In the genomic region with DNA sequence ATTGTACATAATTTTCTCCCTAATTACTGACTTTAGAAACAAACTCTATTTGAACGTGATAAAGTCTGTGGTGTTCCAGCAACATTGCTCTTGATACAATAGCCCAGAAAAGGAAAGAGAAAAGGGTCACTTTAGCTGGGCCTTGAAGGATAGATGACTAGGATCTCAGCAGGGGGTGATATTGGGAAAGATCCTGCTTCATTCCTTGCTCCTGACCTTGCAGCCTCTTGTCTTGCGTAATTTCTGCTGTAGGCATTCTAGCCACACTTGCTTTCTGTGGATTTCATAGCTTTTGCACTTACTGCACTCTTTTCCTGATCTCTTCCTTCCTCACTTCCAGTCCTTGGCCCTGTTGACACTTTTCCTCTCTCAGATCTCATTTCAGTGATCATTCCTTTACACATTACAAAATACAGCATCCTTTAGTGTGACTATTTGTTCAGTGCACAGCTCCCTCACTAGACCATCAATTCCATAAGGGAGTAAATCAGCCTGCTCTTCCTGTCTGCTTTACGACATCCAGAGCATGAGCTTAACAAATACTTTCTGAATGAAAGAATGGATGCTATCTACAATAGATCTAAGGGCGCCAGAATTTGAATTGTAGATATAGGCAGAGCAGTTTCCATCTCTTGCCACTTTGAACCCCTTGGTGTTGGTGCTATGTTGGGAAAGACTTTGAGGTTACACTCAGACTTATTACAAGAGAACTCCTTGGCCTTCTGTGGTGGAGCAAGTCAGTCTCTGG, we compare ENCODE assay signal across 22 cellular contexts.
A peak's percentile ranks its signal among the peaks of the same experiment; 100 is the strongest.
DNase-seq lines count a peak whose midpoint lies in the region; ATAC-seq, FAIRE-seq and TF ChIP-seq lines count a peak whose summit lies in the region.
"Had no signal": no experiment of that assay in that cellular context is flagged by ENCODE, and none has a peak within 500 bp of the region (broad histone marks: within the 10 kb centered on the region; RNA-seq: fewer than 3 reads in every experiment).

No MANE protein-coding gene starts in this region.

- ATAC-seq in HepG2: no peak
- no peak for ATAC-seq in right lobe of liver
- peak; percentile 56 for ATAC-seq in left lung
- ATAC-seq in WTC11: no peak
- ATAC-seq in HG02884 (IDR thresholded peaks at IDR 0.05; ENCODE audit: unreplicated experiment): no peak
- ATAC-seq: HCT116, left lobe of liver had no signal

- no peak for FAIRE-seq in HepG2 (lab: Jason Lieb, UNC)

- H3K27me3 ChIP-seq in HepG2 (ENCODE audit: control insufficient read depth in 1 of 2, insufficient read depth in 2 of 2, low read length in 2 of 2): peaks cover 0 to 3% of the 10 kb centered on the region in 2 experiments; a peak in 1 of 5 replicates
- H3K27me3 ChIP-seq in right lobe of liver: no peaks in the 10 kb centered on the region
- H3K27me3 ChIP-seq in left lung: no peaks in the 10 kb centered on the region
- H3K27me3 ChIP-seq: neutrophil had no signal

- no peaks in the 10 kb centered on the region for H3K36me3 ChIP-seq in HepG2 (replicated peaks in 1 of 2; ENCODE audit: control insufficient read depth in 1 of 2, insufficient read depth in 2 of 2, low read length in 2 of 2)
- no peaks in the 10 kb centered on the region for H3K36me3 ChIP-seq in right lobe of liver
- no peaks in the 10 kb centered on the region for H3K36me3 ChIP-seq in left lung
- H3K36me3 ChIP-seq: neutrophil had no signal

- no peaks in the 10 kb centered on the region for H4K20me1 ChIP-seq in HepG2 (ENCODE audit: insufficient read depth, low read length)

- no TSS peak for BruUV-seq in HepG2 (replicated peaks; lab: Mats Ljungman, UMichigan)

- intact Hi-C loops in HepG2 (cut with micrococcal nuclease; ENCODE audit: unreplicated experiment) (no loop called here), right lobe of liver (cut with DNase I) (no loop called here), left lung (cut with DNase I) (no loop called here)

- POLR2A ChIA-PET in HepG2 (lab: Yijun Ruan, JAX): no interaction called here
- POLR2A ChIA-PET in WTC11 (lab: Charles Lee): interaction anchor here (0.6 kb wide), 1 partner anchor 287 kb away, joined by 4 read pairs; no protein-coding TSS in a partner anchor

- DNase-seq in HepG2 (ENCODE audit: low spot score): no peak
- no peak for DNase-seq in right lobe of liver
- DNase-seq in brain pericyte (ENCODE audit: low read depth, low spot score): peak; percentile 55
- no peak for DNase-seq in left lung
- no peak for DNase-seq in nephron progenitor cell
- no peak for DNase-seq in WTC11 (ENCODE audit: low spot score)
- no peak for DNase-seq in DMS 273 treated with DMSO at 0.1 percent for 48 hours (lab: John Stamatoyannopoulos, UW)
- DNase-seq: ACHN; activated CD8-positive, alpha-beta memory T cell treated with anti-CD3 and anti-CD28 coated beads for 24 hours; activated naive CD4-positive, alpha-beta T cell treated with anti-CD3 and anti-CD28 coated beads, Interleukin-2, amount 10 ng/mL, durations not matched to agents 7 days and 5 days; DND-41; dorsolateral prefrontal cortex; head of caudate nucleus; NCI-H1092 treated with DMSO at 0.1 percent for 48 hours; NCI-H510A treated with DMSO at 0.1 percent for 48 hours; RPMI8226; T-helper 9 cell had no signal

- TF ChIP-seq POLR2A in HepG2 (IDR thresholded peaks at IDR 0.05; ENCODE audit: insufficient read depth in 1 of 2, low read depth in 2 of 2, low read length in 2 of 2) (no peak), right lobe of liver (IDR thresholded peaks at IDR 0.05) (no peak)

- no peak overlapping the region for H3K4me2 ChIP-seq in HepG2 (ENCODE audit: low read depth, low read length)

- in situ Hi-C loops in HepG2 (cut with HindIII; ENCODE audit: extremely low pct_ligation_motif_present, low pct_unique_long_range_greater_than_20kb): no loop called here

- TF ChIP-seq RAD21 in HepG2 (CRISPR knock-in tag; IDR thresholded peaks at IDR 0.05): no peak

- H3K36me3 Mint-ChIP-seq in nephron progenitor cell (ENCODE audit: low read depth): peaks cover 5% of the 10 kb centered on the region
- H3K36me3 Mint-ChIP-seq in WTC11: peaks cover 30% of the 10 kb centered on the region
- H3K36me3 Mint-ChIP-seq: activated naive CD4-positive, alpha-beta T cell treated with anti-CD3 and anti-CD28 coated beads, Interleukin-2, amount 10 ng/mL, durations not matched to agents 7 days and 5 days; type B pancreatic cell had no signal

- H3K79me2 ChIP-seq in HepG2 (ENCODE audit: insufficient read depth, low read length): no peaks in the 10 kb centered on the region

- no peaks in the 10 kb centered on the region for H3K27me3 Mint-ChIP-seq in nephron progenitor cell (ENCODE audit: low read depth, poor library complexity)
- no peaks in the 10 kb centered on the region for H3K27me3 Mint-ChIP-seq in WTC11 (ENCODE audit: low read depth)
- H3K27me3 Mint-ChIP-seq: type B pancreatic cell had no signal

- TF ChIP-seq CTCF in HepG2 (CRISPR knock-in tag; IDR thresholded peaks at IDR 0.05): no peak
- TF ChIP-seq CTCF in right lobe of liver (IDR thresholded peaks at IDR 0.05): no peak
- TF ChIP-seq CTCF in left lung (IDR thresholded peaks at IDR 0.05): no peak
- TF ChIP-seq CTCF in nephron progenitor cell (IDR thresholded peaks at IDR 0.05): no peak
- TF ChIP-seq CTCF in WTC11 (IDR thresholded peaks at IDR 0.05): no peak

- H3K27ac Mint-ChIP-seq in nephron progenitor cell (no peak overlapping the region), WTC11 (no peak overlapping the region)
- H3K27ac Mint-ChIP-seq: activated naive CD4-positive, alpha-beta T cell treated with anti-CD3 and anti-CD28 coated beads, Interleukin-2, amount 10 ng/mL, durations not matched to agents 7 days and 5 days; type B pancreatic cell had no signal

- H3K4me3 ChIP-seq in HepG2 (replicated peaks in 1 of 3; ENCODE audit: insufficient read depth in 1 of 3, low read depth in 2 of 3, low read length in 3 of 3) (no peak overlapping the region), right lobe of liver (no peak overlapping the region), left lung (no peak overlapping the region)
- H3K4me3 ChIP-seq: dorsolateral prefrontal cortex had no signal

- H3K4me3 Mint-ChIP-seq in nephron progenitor cell: no peak overlapping the region
- H3K4me3 Mint-ChIP-seq in WTC11: no peak overlapping the region
- H3K4me3 Mint-ChIP-seq: activated naive CD4-positive, alpha-beta T cell treated with anti-CD3 and anti-CD28 coated beads, Interleukin-2, amount 10 ng/mL, durations not matched to agents 7 days and 5 days; type B pancreatic cell had no signal

- H3K9me3 ChIP-seq in HepG2 (ENCODE audit: low read length) (no peaks in the 10 kb centered on the region), right lobe of liver (no peaks in the 10 kb centered on the region), left lung (peaks cover 0 to 6% of the 10 kb centered on the region in 2 donors)
- H3K9me3 ChIP-seq: neutrophil had no signal

- H3K27ac ChIP-seq in HepG2 (ENCODE audit: extremely low read length, insufficient read depth, low read length) (no peak overlapping the region), right lobe of liver (no peak overlapping the region), left lung (no peak overlapping the region)
- H3K27ac ChIP-seq: dorsolateral prefrontal cortex, neutrophil had no signal

- no peak overlapping the region for H2AFZ ChIP-seq in HepG2 (ENCODE audit: low read length)

- peaks cover 5% of the 10 kb centered on the region for H3K4me1 Mint-ChIP-seq in nephron progenitor cell
- peaks cover 11% of the 10 kb centered on the region for H3K4me1 Mint-ChIP-seq in WTC11
- H3K4me1 Mint-ChIP-seq: activated naive CD4-positive, alpha-beta T cell treated with anti-CD3 and anti-CD28 coated beads, Interleukin-2, amount 10 ng/mL, durations not matched to agents 7 days and 5 days had no signal

- no peak overlapping the region for H3K9ac ChIP-seq in HepG2 (ENCODE audit: insufficient read depth, low read depth, low read length)

- 3% methylated on average over 4 of the region's 4 CpGs for WGBS in HepG2 (ENCODE audit: low lambda C conversion rate)
- WGBS in right lobe of liver (ENCODE audit: insufficient coverage, low coverage, low lambda C conversion rate, missing lambda C conversion rate): 54% methylated on average over 4 of the region's 4 CpGs

- H3K4me1 ChIP-seq in HepG2 (ENCODE audit: insufficient read depth, low read length): no peaks in the 10 kb centered on the region
- no peaks in the 10 kb centered on the region for H3K4me1 ChIP-seq in right lobe of liver
- H3K4me1 ChIP-seq in left lung: no peaks in the 10 kb centered on the region

- H3K9me3 Mint-ChIP-seq in nephron progenitor cell: peaks cover 46% of the 10 kb centered on the region
- peaks cover 45% of the 10 kb centered on the region for H3K9me3 Mint-ChIP-seq in WTC11

- TF ChIP-seq EP300 in HepG2 (IDR thresholded peaks at IDR 0.05; ENCODE audit: low read depth in 2 of 2, low read length in 2 of 2): no peak
- no peak for TF ChIP-seq EP300 in HepG2 (CRISPR knock-in tag; IDR thresholded peaks at IDR 0.05; ENCODE audit: borderline replicate concordance)

- CTCF ChIA-PET in HepG2 (lab: Yijun Ruan, JAX; ENCODE audit: low intra/inter-chr PET ratio, low total read pairs): no interaction called here
- CTCF ChIA-PET in WTC11 (lab: Charles Lee): no interaction called here

TF ChIP-seq in HepG2, 621 proteins besides CTCF, POLR2A, EP300 and RAD21:
- TF ChIP-seq CEBPB (IDR thresholded peaks at IDR 0.05; ENCODE audit: borderline replicate concordance, low read depth, low read length): 0 out of 2 replicates have a peak, but pooled peaks have one; percentile 30
- TF ChIP-seq SRY (CRISPR knock-in tag; IDR thresholded peaks at IDR 0.05): no peak

TF ChIP-seq in WTC11, 78 proteins besides CTCF, POLR2A, EP300 and RAD21:
- TF ChIP-seq SMAD3 (CRISPR knock-in tag; IDR thresholded peaks at IDR 0.05; ENCODE audit: borderline replicate concordance) (no peak), ZNF263 (CRISPR knock-in tag; IDR thresholded peaks at IDR 0.05; ENCODE audit: low read depth) (no peak), ZNF219 (CRISPR knock-in tag; IDR thresholded peaks at IDR 0.05; ENCODE audit: borderline replicate concordance) (no peak), OVOL2 (CRISPR knock-in tag; IDR thresholded peaks at IDR 0.05; ENCODE audit: borderline replicate concordance) (no peak), ZNF121 (CRISPR knock-in tag; IDR thresholded peaks at IDR 0.05) (no peak), ATF1 (CRISPR knock-in tag; IDR thresholded peaks at IDR 0.05) (no peak), RORB (CRISPR knock-in tag; IDR thresholded peaks at IDR 0.05) (no peak), GABPB1 (CRISPR knock-in tag; IDR thresholded peaks at IDR 0.05) (no peak), CREM (CRISPR knock-in tag; IDR thresholded peaks at IDR 0.05) (no peak)
- TF ChIP-seq, protein P1, sequence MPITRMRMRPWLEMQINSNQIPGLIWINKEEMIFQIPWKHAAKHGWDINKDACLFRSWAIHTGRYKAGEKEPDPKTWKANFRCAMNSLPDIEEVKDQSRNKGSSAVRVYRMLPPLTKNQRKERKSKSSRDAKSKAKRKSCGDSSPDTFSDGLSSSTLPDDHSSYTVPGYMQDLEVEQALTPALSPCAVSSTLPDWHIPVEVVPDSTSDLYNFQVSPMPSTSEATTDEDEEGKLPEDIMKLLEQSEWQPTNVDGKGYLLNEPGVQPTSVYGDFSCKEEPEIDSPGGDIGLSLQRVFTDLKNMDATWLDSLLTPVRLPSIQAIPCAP (CRISPR knock-in tag; IDR thresholded peaks at IDR 0.05): no peak
